19 cellular contexts compared by ENCODE assay signal in the genomic region with DNA sequence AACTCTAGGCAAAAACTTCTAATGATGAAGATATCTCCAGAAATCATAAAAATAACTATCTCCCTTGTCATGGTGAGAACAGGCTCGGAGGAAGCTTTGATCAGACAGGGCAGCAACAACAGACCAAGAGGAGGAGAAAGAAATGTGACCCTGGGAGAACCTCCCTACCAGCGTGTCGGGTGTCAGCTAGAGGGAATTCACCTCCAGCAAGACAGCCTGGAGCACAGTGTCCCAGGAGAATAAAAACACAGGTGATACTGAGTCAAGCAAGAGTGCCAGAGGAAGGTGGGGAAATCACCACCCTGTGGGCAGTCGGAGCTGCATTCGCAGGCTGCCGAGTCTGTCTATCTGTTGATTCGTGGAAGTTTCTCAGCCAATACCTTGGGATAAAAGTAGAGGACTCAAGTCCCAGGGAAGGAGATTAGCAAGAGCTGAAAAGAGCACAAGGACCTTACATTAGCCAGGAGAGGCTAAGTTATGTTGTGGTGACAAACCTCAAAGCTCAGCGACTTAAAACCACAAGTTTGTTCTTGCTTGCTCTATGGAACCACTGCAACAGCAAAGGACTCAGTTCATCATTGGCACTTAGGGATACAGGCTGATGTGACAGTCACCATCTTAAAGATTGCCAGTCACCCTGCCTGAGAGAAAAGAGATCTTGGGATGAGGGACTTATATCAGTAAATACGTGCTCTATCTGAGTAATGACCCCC.
DNase-seq lines count a peak whose midpoint lies in the region; ATAC-seq and TF ChIP-seq lines count a peak whose summit lies in the region.
"Had no signal": no experiment of that assay in that cellular context is flagged by ENCODE, and none has a peak within 500 bp of the region (broad histone marks: within the 10 kb centered on the region; RNA-seq: fewer than 3 reads in every experiment).

No MANE protein-coding gene starts in this region.

- H3F3A ChIP-seq in SK-N-SH (replicated peaks; ENCODE audit: insufficient read depth): no peaks in the 10 kb centered on the region

- TF ChIP-seq POLR2A in sigmoid colon (IDR thresholded peaks at IDR 0.05): no peak

- TF ChIP-seq RAD21 in SK-N-SH (IDR thresholded peaks at IDR 0.05; ENCODE audit: low read length): no peak

- H3K4me1 ChIP-seq in SK-N-SH (ENCODE audit: control insufficient read depth in 1 of 2, insufficient read depth in 2 of 2, low read depth in 1 of 2, low read length in 1 of 2) (peaks cover 0 to 21% of the 10 kb centered on the region in 2 experiments; a peak in 3 of 4 replicates), sigmoid colon (peaks cover 0 to 46% (median 40%) of the 10 kb centered on the region in 4 donors)

- H3K9me2 ChIP-seq in SK-N-SH: no peaks in the 10 kb centered on the region

- CTCF ChIA-PET in SK-N-SH (lab: Yijun Ruan, JAX): interaction anchor here (1.0 to 1.4 kb wide), 3 partner anchors 10 to 377 kb away, joined by 3 to 4 read pairs (median 3); no protein-coding TSS in a partner anchor

- no peak overlapping the region for H2AFZ ChIP-seq in SK-N-SH (ENCODE audit: low read depth)

- no peaks in the 10 kb centered on the region for H3K9me3 ChIP-seq in SK-N-SH
- no peaks in the 10 kb centered on the region for H3K9me3 ChIP-seq in sigmoid colon
- H3K9me3 ChIP-seq: pancreas had no signal

- H3K27ac ChIP-seq in SK-N-SH (ENCODE audit: low read depth in 2 of 2, low read length in 1 of 2): peak overlapping the region in 1 of 2 experiments; percentile 83; a peak in 2 of 4 replicates
- H3K27ac ChIP-seq in sigmoid colon: peak overlapping the region in 3 of 4 donors; percentile 70 to 73 (median 73)
- H3K27ac ChIP-seq: KMS-11, pancreas had no signal

- H3K9ac ChIP-seq in SK-N-SH: no peak overlapping the region
- H3K9ac ChIP-seq: KMS-11 had no signal

- 71% methylated on average over 9 of the region's 9 CpGs for WGBS in SK-N-SH (ENCODE audit: low lambda C conversion rate)
- 77 to 86% methylated on average over 9 of the region's 9 CpGs for WGBS in sigmoid colon, 2 donors

- TF ChIP-seq EP300 in SK-N-SH (IDR thresholded peaks at IDR 0.05; ENCODE audit: borderline replicate concordance in 1 of 2, low read depth in 1 of 2, low read length in 1 of 2) (no peak), sigmoid colon (IDR thresholded peaks at IDR 0.05) (no peak)

- H3K4me2 ChIP-seq in SK-N-SH: 0 out of 2 replicates have a peak overlapping the region, but pooled peaks have one; percentile 8
- H3K4me2 ChIP-seq: KMS-11 had no signal

- H4K20me1 ChIP-seq in SK-N-SH (ENCODE audit: insufficient read depth): no peaks in the 10 kb centered on the region

- H3K79me2 ChIP-seq in SK-N-SH (ENCODE audit: insufficient read depth): no peaks in the 10 kb centered on the region

- no peak for TF ChIP-seq CTCF in SK-N-SH (IDR thresholded peaks at IDR 0.05)
- no peak for TF ChIP-seq CTCF in sigmoid colon (IDR thresholded peaks at IDR 0.05)

- peak; percentile 55 for ATAC-seq in HG03432 (IDR thresholded peaks at IDR 0.05; ENCODE audit: unreplicated experiment)
- ATAC-seq in HG02852 (IDR thresholded peaks at IDR 0.05; ENCODE audit: unreplicated experiment): no peak
- no peak for ATAC-seq in GM18511 (IDR thresholded peaks at IDR 0.05; ENCODE audit: unreplicated experiment)
- ATAC-seq: naive thymus-derived CD4-positive, alpha-beta T cell had no signal

- intact Hi-C loops in sigmoid colon (cut with DNase I): loop anchor here (5.0 to 10.0 kb wide), 2 partner anchors 106 to 721 kb away; partner anchors contain the start of gene BNC2

- DNase-seq in SK-N-SH (peak; percentile 35), islet precursor cell (peak; percentile 85), sigmoid colon (no peak), NCI-H1436 (lab: John Stamatoyannopoulos, UW) (no peak)
- DNase-seq: activated CD4-positive, alpha-beta T cell treated with anti-CD3 and anti-CD28 coated beads, Interleukin-2, amount 10 ng/mL, durations not matched to agents 24 days and 14 days; CD8-positive, alpha-beta memory T cell; DMS53; effector CD8-positive, alpha-beta T cell; glutamatergic neuron; naive thymus-derived CD4-positive, alpha-beta T cell; NCI-H1048; NCI-H2081 treated with DMSO at 0.1 percent for 48 hours; NCI-H524; small intestine had no signal

- H3K36me3 ChIP-seq in SK-N-SH (replicated peaks in 1 of 2; ENCODE audit: control insufficient read depth in 1 of 2, insufficient read depth in 2 of 2, low read length in 1 of 2): no peaks in the 10 kb centered on the region
- no peaks in the 10 kb centered on the region for H3K36me3 ChIP-seq in sigmoid colon
- H3K36me3 ChIP-seq: pancreas had no signal

- no peak overlapping the region for H3K4me3 ChIP-seq in SK-N-SH (ENCODE audit: low read depth in 2 of 2, low read length in 1 of 2)
- no peak overlapping the region for H3K4me3 ChIP-seq in sigmoid colon
- H3K4me3 ChIP-seq: pancreas had no signal

- H3K27me3 ChIP-seq in SK-N-SH (ENCODE audit: insufficient read depth) (no peaks in the 10 kb centered on the region), sigmoid colon (no peaks in the 10 kb centered on the region)
- H3K27me3 ChIP-seq: pancreas had no signal

- POLR2A ChIA-PET in SK-N-SH (lab: Yijun Ruan, JAX): interaction anchor here (0.7 kb wide), 1 partner anchor 172 kb away, joined by 3 read pairs; no protein-coding TSS in a partner anchor

TF ChIP-seq in SK-N-SH, 30 proteins besides CTCF, POLR2A, EP300 and RAD21:
- TF ChIP-seq NRF1 (IDR thresholded peaks at IDR 0.05; ENCODE audit: low read depth, low read length) (no peak), JUND (IDR thresholded peaks at IDR 0.05) (no peak), FOXJ3 (CRISPR knock-in tag; IDR thresholded peaks at IDR 0.05) (no peak), USF2 (IDR thresholded peaks at IDR 0.05; ENCODE audit: borderline replicate concordance, low read depth, low read length) (no peak), FOSL2 (IDR thresholded peaks at IDR 0.05; ENCODE audit: borderline replicate concordance, low read depth) (no peak), TAF1 (IDR thresholded peaks at IDR 0.05; ENCODE audit: borderline replicate concordance, low read depth, low read length) (no peak), REST (IDR thresholded peaks at IDR 0.05; ENCODE audit: low read depth, low read length) (no peak), RCOR1 (IDR thresholded peaks at IDR 0.05; ENCODE audit: low read length) (no peak), TCF12 (IDR thresholded peaks at IDR 0.05) (no peak), CHD2 (IDR thresholded peaks at IDR 0.05; ENCODE audit: low read length, partially characterized antibody) (no peak), PBX3 (IDR thresholded peaks at IDR 0.05) (no peak), MEF2A (IDR thresholded peaks at IDR 0.05; ENCODE audit: borderline replicate concordance, low read depth) (no peak), NFIC (IDR thresholded peaks at IDR 0.05; ENCODE audit: borderline replicate concordance) (no peak), YY1 (IDR thresholded peaks at IDR 0.05; ENCODE audit: low read depth) (no peak), ELF1 (IDR thresholded peaks at IDR 0.05) (no peak), SMC3 (IDR thresholded peaks at IDR 0.05; ENCODE audit: low read depth, low read length) (no peak), SIN3A (IDR thresholded peaks at IDR 0.05; ENCODE audit: borderline replicate concordance, low read depth, low read length) (no peak)
TF ChIP-seq in SK-N-SH: peak in this region for 0.

Comparison
In these comparisons a context has a peak if more than half of its experiments do, and no peak if none do; other contexts are left out.
1. DNase-seq: peak in SK-N-SH (single experiment) and islet precursor cell (single experiment); none in sigmoid colon (single experiment) and NCI-H1436 (single experiment).